9 cellular contexts compared by ENCODE assay signal in the genomic region with DNA sequence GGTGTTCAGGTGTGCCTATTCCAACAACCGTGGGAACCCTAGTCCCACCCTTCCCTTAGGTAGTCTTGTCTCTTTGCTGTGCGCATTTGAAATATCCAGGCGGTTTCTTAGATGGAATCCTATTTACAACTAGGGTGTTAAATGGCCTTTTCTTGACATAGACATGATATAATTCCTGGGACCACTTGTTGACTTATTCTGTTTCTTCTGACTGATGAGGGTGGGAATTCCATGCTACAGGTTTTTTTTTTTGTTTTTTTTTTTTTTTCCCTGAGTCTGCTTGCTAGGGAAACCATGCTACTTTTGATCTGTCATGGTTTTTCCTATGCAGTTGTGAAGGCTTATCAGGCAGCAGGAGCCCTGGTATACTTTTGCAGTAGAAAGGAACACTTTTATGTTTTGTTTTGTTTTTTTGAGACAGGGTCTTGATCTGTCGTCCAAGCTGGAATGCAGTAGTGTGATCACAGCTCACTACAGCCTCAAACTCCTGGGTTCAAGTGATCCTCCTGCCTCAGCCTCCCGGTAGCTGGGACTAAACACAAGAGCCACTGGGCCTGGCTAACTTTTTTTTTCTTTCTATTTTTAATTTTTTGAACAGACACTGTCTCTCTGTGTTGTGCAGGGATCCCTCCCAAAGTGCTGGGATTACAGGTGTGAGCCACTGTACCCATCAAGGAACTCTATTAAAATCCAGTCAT. TPM values are rescaled to one million over a fixed set of nuclear protein-coding genes. Genes with fewer than 3 reads are reported as not detected.
DNase-seq lines count a peak whose midpoint lies in the region; ATAC-seq and TF ChIP-seq lines count a peak whose summit lies in the region.
"Had no signal": no experiment of that assay in that cellular context is flagged by ENCODE, and none has a peak within 500 bp of the region (broad histone marks: within the 10 kb centered on the region; RNA-seq: fewer than 3 reads in every experiment).

No MANE protein-coding gene starts in this region.

- TF ChIP-seq CTCF in A673 (conservative IDR thresholded peaks at IDR 0.05; ENCODE audit: low read depth, low read length): no peak
- no peak for TF ChIP-seq CTCF in HFF-Myc (IDR thresholded peaks at IDR 0.05; ENCODE audit: low read depth, low read length, missing control alignments)
- TF ChIP-seq CTCF in breast epithelium (IDR thresholded peaks at IDR 0.05): no peak

- TSS peak; percentile 30 for BruUV-seq in A673 (replicated peaks; lab: Mats Ljungman, UMichigan)

- H3K4me3 Mint-ChIP-seq in naive B cell: peak overlapping the region; percentile 87 to 99 (median 96)

- no peak for DNase-seq in A673 (ENCODE audit: low spot score)
- no peak for DNase-seq in HFF-Myc (ENCODE audit: extremely low read depth, low read depth)
- no peak for DNase-seq in breast epithelium (ENCODE audit: low spot score in 2 of 2)
- no peak for DNase-seq in naive B cell
- DNase-seq: GF-D8 had no signal

- H3K27me3 Mint-ChIP-seq in naive B cell: no peaks in the 10 kb centered on the region

- POLR2A ChIA-PET in A673 (lab: Charles Lee; ENCODE audit: low non-redundant PET): interaction anchor here (0.6 kb wide), 1 partner anchor 38 kb away, joined by 3 read pairs; no protein-coding TSS in a partner anchor

- intact Hi-C loops in A673 (cut with micrococcal nuclease; ENCODE audit: unreplicated experiment): no loop called here
- intact Hi-C loops in breast epithelium (cut with DNase I; ENCODE audit: low total_unique reads): loop anchor here (5.0 kb wide), 1 partner anchor 210 kb away; no protein-coding TSS in a partner anchor

- H3K36me3 ChIP-seq in A673 (ENCODE audit: insufficient read depth, low read length, poor library complexity, severe bottlenecking): no peaks in the 10 kb centered on the region
- H3K36me3 ChIP-seq in breast epithelium: no peaks in the 10 kb centered on the region

- no peak for TF ChIP-seq POLR2A in breast epithelium (IDR thresholded peaks at IDR 0.05)

- no peaks in the 10 kb centered on the region for H3K9me3 Mint-ChIP-seq in naive B cell

- no peaks in the 10 kb centered on the region for H3K27me3 ChIP-seq in A673 (replicated peaks; ENCODE audit: insufficient read depth, low read depth, low read length, poor library complexity)
- H3K27me3 ChIP-seq in breast epithelium: no peaks in the 10 kb centered on the region

- peaks cover 68 to 76% (median 76%) of the 10 kb centered on the region in 3 donors for H3K4me1 Mint-ChIP-seq in naive B cell

- CTCF ChIA-PET in A673 (lab: Charles Lee): interaction anchor here (0.6 kb wide), 1 partner anchor 16 kb away, joined by 4 read pairs; no protein-coding TSS in a partner anchor

- no peak for ATAC-seq in naive B cell (ENCODE audit: low read depth in 2 of 2)
- no peak for ATAC-seq in HG02970 (IDR thresholded peaks at IDR 0.05; ENCODE audit: low FRiP score, unreplicated experiment)
- no peak for ATAC-seq in HG03025 (IDR thresholded peaks at IDR 0.05; ENCODE audit: low FRiP score, unreplicated experiment)
- no peak for ATAC-seq in activated CD4-positive, CD25-positive, alpha-beta regulatory T cell treated with anti-CD3 and anti-CD28 coated beads, Interleukin-2, amount 50 U/mL, for 24 hours
- ATAC-seq in HG02981 (IDR thresholded peaks at IDR 0.05; ENCODE audit: unreplicated experiment): no peak

- peaks cover 20% of the 10 kb centered on the region for H3K4me1 ChIP-seq in A673 (ENCODE audit: insufficient read depth, low read length, poor library complexity, severe bottlenecking)
- H3K4me1 ChIP-seq in breast epithelium: peaks cover 0 to 26% of the 10 kb centered on the region in 2 donors

- peak overlapping the region; percentile 91 to 99 (median 98) for H3K27ac Mint-ChIP-seq in naive B cell

- H3K9me3 ChIP-seq in A673 (ENCODE audit: low read depth, low read length, poor library complexity, severe bottlenecking): no peaks in the 10 kb centered on the region
- no peaks in the 10 kb centered on the region for H3K9me3 ChIP-seq in breast epithelium

- no peak overlapping the region for H3K27ac ChIP-seq in A673 (ENCODE audit: low read depth, low read length, poor library complexity, severe bottlenecking)
- H3K27ac ChIP-seq in breast epithelium: peak overlapping the region; percentile 92 to 97

- H3K4me3 ChIP-seq in A673 (ENCODE audit: low read depth, low read length, poor library complexity, severe bottlenecking) (peak overlapping the region; percentile 97), HFF-Myc (replicated peaks; ENCODE audit: low read depth, low read length) (peak overlapping the region; percentile 74), breast epithelium (peak overlapping the region; percentile 72 to 85 (median 82))

- peaks cover 0 to 4% of the 10 kb centered on the region in 2 donors for H3K36me3 Mint-ChIP-seq in naive B cell

RNA-seq across cellular contexts. Expression of a gene that starts 1.5 kb away (rescaled TPM):
- total RNA-seq in A673 (2021) (14.2 and 18.6 TPM in 2 replicates), breast epithelium (10 to 100 TPM; 44.2 to 68.2 (median 47.9) TPM)
- 10 to 100 TPM; 29.1 to 51.9 (median 35.0) TPM for polyA plus RNA-seq in naive B cell (ENCODE audit: low read depth in 6 of 6)

RNA-seq across cellular contexts. Expression of a gene that starts 16.2 kb away (rescaled TPM):
- total RNA-seq in A673 (2021) (27.6 and 33.9 TPM in 2 replicates), breast epithelium (10 to 100 TPM; 37.0 to 68.2 (median 37.0) TPM)
- polyA plus RNA-seq in naive B cell (ENCODE audit: low read depth in 6 of 6): 100 to 1,000 TPM in 5 of 6 donors, 10 to 100 TPM in 1; 88.9 to 144 (median 117) TPM

RNA-seq across cellular contexts. Expression of a gene that starts 48.6 kb away (rescaled TPM):
- total RNA-seq in A673 (2021): 16.2 and 21.3 TPM in 2 replicates
- 10 to 100 TPM; 12.3 to 24.3 (median 20.6) TPM for total RNA-seq in breast epithelium
- 10 to 100 TPM; 16.6 to 29.1 (median 19.3) TPM for polyA plus RNA-seq in naive B cell (ENCODE audit: low read depth in 6 of 6)

RNA-seq across cellular contexts. Expression of a gene that starts 59.7 kb away (rescaled TPM):
- total RNA-seq in A673 (2021) (74.8 and 82.4 TPM in 2 replicates), breast epithelium (100 to 1,000 TPM in 2 of 3 donors, 10 to 100 TPM in 1; 98.1 to 178 (median 142) TPM)
- polyA plus RNA-seq in naive B cell (ENCODE audit: low read depth in 6 of 6): 10 to 100 TPM; 29.4 to 57.0 (median 38.7) TPM
